Comparison of ENCODE assay signal across 8 cellular contexts in the genomic region with DNA sequence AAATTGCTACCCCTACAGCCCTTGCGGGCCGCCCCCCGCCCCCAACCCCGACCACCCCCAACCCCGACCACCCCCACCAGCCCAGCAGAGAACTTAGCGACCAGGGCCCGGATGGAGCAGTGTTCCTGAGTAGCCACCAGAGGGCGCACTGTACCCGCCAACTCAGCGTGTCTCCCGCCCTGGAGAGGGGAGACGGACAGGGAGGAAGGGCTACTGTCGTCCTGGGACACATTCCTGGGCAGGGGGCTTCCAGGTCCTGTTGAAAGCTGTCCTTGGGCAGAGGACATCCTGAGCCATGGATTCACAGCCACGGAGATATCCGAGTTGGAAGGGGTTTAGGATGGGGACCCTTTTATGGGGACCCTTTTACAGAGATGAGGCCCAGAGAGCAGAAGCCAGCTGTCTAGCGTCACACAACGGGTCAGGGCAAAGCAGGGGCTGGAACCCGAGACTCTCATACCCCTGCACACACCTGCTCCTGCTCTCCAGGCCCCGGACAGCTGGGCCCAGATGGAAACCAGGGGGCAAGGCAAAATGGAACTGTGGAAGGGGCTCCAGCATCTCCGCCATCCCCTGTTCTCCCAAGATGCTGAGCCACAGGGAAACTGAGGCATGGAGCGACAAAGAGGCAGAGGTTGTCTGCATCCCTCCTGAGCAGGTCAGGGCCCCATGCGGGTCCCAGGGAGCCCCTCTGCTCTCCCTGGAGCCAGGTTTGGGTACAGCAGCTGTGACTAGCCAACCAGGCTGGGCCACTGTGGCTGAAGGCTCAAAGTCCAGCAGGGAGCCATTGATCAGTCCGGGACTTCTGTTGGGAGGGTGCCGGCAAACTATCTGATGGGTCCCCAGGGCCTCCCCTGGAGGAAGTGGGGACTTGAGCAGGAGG. TPM values are rescaled to one million over a fixed set of nuclear protein-coding genes. Genes with fewer than 3 reads are reported as not detected.
A peak's percentile ranks its signal among the peaks of the same experiment; 100 is the strongest.
DNase-seq lines count a peak whose midpoint lies in the region; ATAC-seq and TF ChIP-seq lines count a peak whose summit lies in the region.

No MANE protein-coding gene starts in this region.

- peak; percentile 86 to 88 for ATAC-seq in upper lobe of left lung (ENCODE audit: low FRiP score in 2 of 2)

- H3K27me3 ChIP-seq in parathyroid adenoma (ENCODE audit: control insufficient read depth, insufficient read depth, low read length) (no peaks in the 10 kb centered on the region), upper lobe of left lung (no peaks in the 10 kb centered on the region)

- 0 to 19% methylated on average over 2 to 17 of the region's 24 CpGs for WGBS in upper lobe of left lung, 2 donors

- no peaks in the 10 kb centered on the region for H3K79me2 ChIP-seq in parathyroid adenoma

- no peak overlapping the region for H3K4me3 ChIP-seq in parathyroid adenoma (ENCODE audit: low read depth, low read length)
- H3K4me3 ChIP-seq in upper lobe of left lung: no peak overlapping the region

- H3K4me1 ChIP-seq in parathyroid adenoma (no peaks in the 10 kb centered on the region), upper lobe of left lung (peaks cover 6 to 37% (median 13%) of the 10 kb centered on the region in 4 donors)

- peak; percentile 92 for TF ChIP-seq RAD21 in Ishikawa (IDR thresholded peaks at IDR 0.05; ENCODE audit: low read depth)

- H3K27ac ChIP-seq in parathyroid adenoma: no peak overlapping the region
- H3K27ac ChIP-seq in upper lobe of left lung: peak overlapping the region in 2 of 4 donors; percentile 30 to 33

- DNase-seq in DMS 273 (lab: John Stamatoyannopoulos, UW; ENCODE audit: unreplicated experiment) (peak; percentile 84), DMS 273 treated with DMSO at 0.1 percent for 48 hours (lab: John Stamatoyannopoulos, UW) (no peak), SHP77 treated with DMSO at 0.1 percent for 48 hours (lab: John Stamatoyannopoulos, UW) (peak; percentile 22), germinal center (ENCODE audit: low spot score) (peak; percentile 84), upper lobe of left lung (peak; percentile 58 to 83)
- DNase-seq in activated gamma-delta T cell treated with anti-CD3 and anti-CD28 coated beads, Interleukin-2, amount 50 U/mL, for 16 hours (ENCODE audit: low read depth): peak; percentile 71

- H3K36me3 ChIP-seq in parathyroid adenoma (ENCODE audit: control insufficient read depth, insufficient read depth, low read length) (no peaks in the 10 kb centered on the region), upper lobe of left lung (no peaks in the 10 kb centered on the region)

- H3K9ac ChIP-seq in parathyroid adenoma: no peak overlapping the region

- no peak overlapping the region for H2AFZ ChIP-seq in parathyroid adenoma

- H3K9me3 ChIP-seq in parathyroid adenoma (ENCODE audit: control insufficient read depth, low read length) (no peaks in the 10 kb centered on the region), upper lobe of left lung (no peaks in the 10 kb centered on the region)

- TF ChIP-seq CTCF in parathyroid adenoma (IDR thresholded peaks at IDR 0.05): peak; percentile 48
- peak; percentile 60 to 90 (median 74) for TF ChIP-seq CTCF in upper lobe of left lung (IDR thresholded peaks at IDR 0.05)

- TF ChIP-seq EP300 in Ishikawa (IDR thresholded peaks at IDR 0.05; ENCODE audit: borderline replicate concordance) (no peak), upper lobe of left lung (IDR thresholded peaks at IDR 0.05) (no peak)

- H3K4me2 ChIP-seq in parathyroid adenoma (ENCODE audit: low read length): no peak overlapping the region

- TF ChIP-seq POLR2A in upper lobe of left lung (IDR thresholded peaks at IDR 0.05): no peak

TF ChIP-seq in Ishikawa, 13 proteins besides CTCF, POLR2A, EP300 and RAD21:
- TF ChIP-seq NFIC (IDR thresholded peaks at IDR 0.05): no peak
- TF ChIP-seq ZBTB7A (IDR thresholded peaks at IDR 0.05; ENCODE audit: low read depth): peak; percentile 78; the same call in 1 of the 2 replicates

RNA-seq across cellular contexts. Expression of gene LAPTM5, which starts 25.0 kb away (rescaled TPM):
- 100 to 1,000 TPM; 148 to 624 (median 225) TPM for total RNA-seq in upper lobe of left lung

RNA-seq across cellular contexts. Expression of gene MATN1, which starts 59.2 kb away (rescaled TPM):
- total RNA-seq in upper lobe of left lung: under 1 TPM in 1 of 6 donors, not detected in 5; 0.15 TPM
